Comparison of ENCODE assay signal across 8 cellular contexts in the genomic region with DNA sequence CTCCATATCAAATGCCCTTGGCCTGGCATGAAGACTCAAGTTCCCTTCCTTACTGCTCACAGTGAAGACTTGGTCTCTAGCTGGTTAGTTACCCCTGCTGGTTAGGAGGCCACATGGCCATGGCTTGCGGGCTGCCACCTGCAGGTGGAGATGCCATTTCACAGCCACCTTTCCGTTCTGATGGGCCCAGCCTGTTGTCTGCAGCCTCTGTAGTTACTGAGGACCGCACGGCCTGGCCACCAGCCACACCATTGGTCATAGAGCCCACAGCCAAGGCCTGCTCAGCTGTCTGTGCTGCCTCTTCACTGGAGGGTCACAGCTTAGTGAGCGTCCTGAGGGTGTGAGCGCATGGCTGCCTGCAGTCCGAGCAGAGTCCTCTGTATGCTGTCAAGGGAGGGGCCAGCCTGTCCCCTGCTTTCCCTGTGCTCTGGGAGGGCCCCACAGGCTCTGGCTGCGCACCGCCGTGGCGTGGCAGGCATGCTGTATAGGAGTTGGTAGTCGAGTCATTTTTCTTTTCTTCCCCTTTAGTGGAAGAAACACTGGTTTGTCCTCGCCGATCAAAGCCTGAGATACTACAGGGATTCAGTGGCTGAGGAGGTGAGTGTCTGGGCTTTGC. TPM values are rescaled to one million over a fixed set of nuclear protein-coding genes. Genes with fewer than 3 reads are reported as not detected.
DNase-seq lines count a peak whose midpoint lies in the region; ATAC-seq and TF ChIP-seq lines count a peak whose summit lies in the region.

No MANE protein-coding gene starts in this region.

- H3K36me3 ChIP-seq in Caco-2 (ENCODE audit: control insufficient read depth, insufficient read depth, low read length): peaks cover 3% of the 10 kb centered on the region
- H3K36me3 ChIP-seq in lung (ENCODE audit: control insufficient read depth in 2 of 2, insufficient read depth in 2 of 2, low read length in 2 of 2): peaks cover 19 to 61% of the 10 kb centered on the region in 2 donors
- no peaks in the 10 kb centered on the region for H3K36me3 ChIP-seq in testis (ENCODE audit: low read depth, missing control alignments)

- no peak for TF ChIP-seq POLR2A in testis (IDR thresholded peaks at IDR 0.05)

- H3K9me3 ChIP-seq in Caco-2 (no peaks in the 10 kb centered on the region), lung (ENCODE audit: control insufficient read depth in 2 of 2, insufficient read depth in 1 of 2, low read length in 1 of 2) (no peaks in the 10 kb centered on the region), testis (no peaks in the 10 kb centered on the region)

- H3K36me3 Mint-ChIP-seq in Caco-2 (ENCODE audit: insufficient read depth, unreplicated experiment): peaks cover 83% of the 10 kb centered on the region
- H3K36me3 Mint-ChIP-seq in activated T-helper 17 cell treated with anti-CD3 and anti-CD28 coated beads, Interleukin-2, amount 50 U/mL, for 72 hours (ENCODE audit: low read depth): peaks cover 87% of the 10 kb centered on the region

- intact Hi-C loops in Caco-2 (cut with micrococcal nuclease; ENCODE audit: unreplicated experiment) (loop anchor here (1.0 kb wide), 1 partner anchor 145 kb away; no protein-coding TSS in a partner anchor), testis (cut with DNase I; ENCODE audit: low total_unique reads) (no loop called here)

- H3K4me1 Mint-ChIP-seq in Caco-2 (ENCODE audit: low read depth, unreplicated experiment): no peaks in the 10 kb centered on the region
- H3K4me1 Mint-ChIP-seq in activated T-helper 17 cell treated with anti-CD3 and anti-CD28 coated beads, Interleukin-2, amount 50 U/mL, for 72 hours: peaks cover 39% of the 10 kb centered on the region

- no peak overlapping the region for H3K27ac ChIP-seq in lung (ENCODE audit: low read depth in 1 of 2, low read length in 1 of 2)
- H3K27ac ChIP-seq in testis: peak overlapping the region in 1 of 2 donors; percentile 30

- DNase-seq in Caco-2: peak; percentile 57 to 67
- peak; percentile 54 for DNase-seq in KBM-7
- no peak for DNase-seq in lung (ENCODE audit: low spot score)
- DNase-seq in AG08395 (ENCODE audit: low spot score): no peak
- no peak for DNase-seq in effector CD8-positive, alpha-beta T cell (lab: John Stamatoyannopoulos, UW)
- no peak for DNase-seq in testis

- TF ChIP-seq CTCF in Caco-2 (IDR thresholded peaks at IDR 0.05; ENCODE audit: insufficient read depth in 1 of 2, low read depth in 1 of 2, low read length in 1 of 2, severe bottlenecking in 1 of 2, unreplicated experiment in 1 of 2) (peak; percentile 61 to 75), lung (IDR thresholded peaks at IDR 0.05; ENCODE audit: control extremely low read depth, extremely low read depth) (peak; percentile 11), testis (IDR thresholded peaks at IDR 0.05) (peak in 1 of 3 experiments; percentile 12)

- CTCF ChIA-PET in Caco-2 (lab: Charles Lee): interaction anchor here (0.6 to 1.6 kb wide), 3 partner anchors 80 to 146 kb away, joined by 3 to 4 read pairs (median 3); no protein-coding TSS in a partner anchor

- no TSS peak for BruUV-seq in Caco-2 (replicated peaks; lab: Mats Ljungman, UMichigan)

- peak; percentile 24 for ATAC-seq in activated T-helper 17 cell treated with anti-CD3 and anti-CD28 coated beads, Interleukin-2, amount 50 U/mL, for 72 hours (replicated peaks)
- ATAC-seq in lung (ENCODE audit: insufficient read depth, low FRiP score): no peak
- no peak for ATAC-seq in GM21390 (IDR thresholded peaks at IDR 0.05; ENCODE audit: unreplicated experiment)

- H3K4me3 ChIP-seq in Caco-2 (ENCODE audit: low read depth, low read length) (no peak overlapping the region), lung (no peak overlapping the region), testis (no peak overlapping the region)

- no peaks in the 10 kb centered on the region for H3K9me3 Mint-ChIP-seq in Caco-2 (ENCODE audit: unreplicated experiment)
- no peaks in the 10 kb centered on the region for H3K9me3 Mint-ChIP-seq in activated T-helper 17 cell treated with anti-CD3 and anti-CD28 coated beads, Interleukin-2, amount 50 U/mL, for 72 hours

- no peak overlapping the region for H3K27ac Mint-ChIP-seq in Caco-2 (ENCODE audit: unreplicated experiment)
- peak overlapping the region; percentile 83 for H3K27ac Mint-ChIP-seq in activated T-helper 17 cell treated with anti-CD3 and anti-CD28 coated beads, Interleukin-2, amount 50 U/mL, for 72 hours

- POLR2A ChIA-PET in Caco-2 (lab: Charles Lee): no interaction called here

- no peaks in the 10 kb centered on the region for H3K4me1 ChIP-seq in Caco-2
- H3K4me1 ChIP-seq in lung (ENCODE audit: control insufficient read depth in 2 of 2, insufficient read depth in 2 of 2, low read length in 2 of 2): peaks cover 0 to 9% of the 10 kb centered on the region in 2 donors
- peaks cover 30% of the 10 kb centered on the region for H3K4me1 ChIP-seq in testis

- H3K27me3 Mint-ChIP-seq in Caco-2 (ENCODE audit: insufficient read depth, unreplicated experiment): no peaks in the 10 kb centered on the region
- H3K27me3 Mint-ChIP-seq in activated T-helper 17 cell treated with anti-CD3 and anti-CD28 coated beads, Interleukin-2, amount 50 U/mL, for 72 hours: no peaks in the 10 kb centered on the region

- H3K4me3 Mint-ChIP-seq in Caco-2 (ENCODE audit: unreplicated experiment): no peak overlapping the region
- no peak overlapping the region for H3K4me3 Mint-ChIP-seq in activated T-helper 17 cell treated with anti-CD3 and anti-CD28 coated beads, Interleukin-2, amount 50 U/mL, for 72 hours

- WGBS in lung, 2 donors: 89 to 97% methylated on average over 14 of the region's 14 CpGs
- 83 to 85% methylated on average over 9 to 14 of the region's 14 CpGs for WGBS in testis, 2 donors

- in situ Hi-C loops in KBM-7 (cut with MboI; ENCODE audit: low pct_unique_long_range_greater_than_20kb, low sequenced_read_pairs): loop anchor here (5.0 kb wide), 1 partner anchor 60 kb away; a partner anchor contains a TSS

- H3K27me3 ChIP-seq in Caco-2 (replicated peaks; ENCODE audit: control insufficient read depth, insufficient read depth, low read length) (no peaks in the 10 kb centered on the region), lung (ENCODE audit: control insufficient read depth, insufficient read depth) (no peaks in the 10 kb centered on the region), testis (no peaks in the 10 kb centered on the region)

RNA-seq across cellular contexts. Expression of a gene that starts 59.2 kb away (rescaled TPM):
- total RNA-seq in Caco-2 (2022) (7.1 and 8.0 TPM in 2 replicates), lung (1 to 10 TPM; 6.2 to 7.7 TPM), testis (10 to 100 TPM; 39.9 to 44.2 TPM)
- 10 to 100 TPM; 20.6 to 24.5 TPM for total RNA-seq in activated T-helper 17 cell treated with anti-CD3 and anti-CD28 coated beads, Interleukin-2, amount 50 U/mL, for 72 hours
- polyA plus RNA-seq in lung (1 to 10 TPM; 3.2 to 4.2 TPM), testis (ENCODE audit: insufficient read depth, low read depth, low replicate concordance) (41.5 TPM)

Comparison
In these comparisons a context has a peak if more than half of its experiments do, and no peak if none do; other contexts are left out.
1. DNase-seq: peak in Caco-2 (2 of 2) and KBM-7 (single experiment); none in lung (single experiment), AG08395 (single experiment), effector CD8-positive, alpha-beta T cell (single experiment) and testis (single experiment).